ENCODE assay signal across 1 cellular context in the genomic region with DNA sequence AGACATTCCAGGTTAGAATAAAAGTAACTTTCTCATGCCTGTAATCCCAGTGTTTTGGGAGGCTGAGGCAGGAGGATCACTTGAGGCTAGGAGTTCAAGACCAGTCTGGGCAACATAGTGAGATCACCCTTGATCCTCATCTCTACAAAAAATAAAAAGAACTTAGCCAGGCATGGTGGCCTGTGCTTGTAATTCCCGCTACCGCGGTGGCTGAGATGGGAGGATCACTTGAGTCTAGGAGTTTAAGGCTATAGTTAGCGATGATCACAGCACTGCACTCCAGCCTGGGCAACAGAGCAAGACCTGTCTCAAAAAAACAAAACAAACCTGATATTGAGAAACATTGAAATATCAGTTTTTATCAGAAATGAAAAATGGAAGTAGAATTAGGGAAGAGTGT.
TF ChIP-seq lines count a peak whose summit lies in the region.

No MANE protein-coding gene starts in this region.

TF ChIP-seq in H1, 55 proteins besides CTCF, POLR2A, EP300 and RAD21:
- TF ChIP-seq SP2 (IDR thresholded peaks at IDR 0.05; ENCODE audit: low read length) (no peak), JUN (IDR thresholded peaks at IDR 0.05; ENCODE audit: low read depth, low read length) (no peak), CREB1 (IDR thresholded peaks at IDR 0.05) (no peak)
TF ChIP-seq in H1: peak in this region for 0.
